ENCODE assay signal across 28 cellular contexts in genomic region chr20:6094565-6094964, GRCh38. TPM values are rescaled to one million over a fixed set of nuclear protein-coding genes. Genes with fewer than 3 reads are reported as not detected.
"Had no signal": no experiment of that assay in that cellular context is flagged by ENCODE, and none has a peak within 500 bp of the region (broad histone marks: within the 10 kb centered on the region; RNA-seq: fewer than 3 reads in every experiment).

No MANE protein-coding gene starts in this region.

- H3K4me1 ChIP-seq: body of pancreas, SJSA1 had no signal

- H3K9ac ChIP-seq: SK-N-SH had no signal

- ATAC-seq: activated CD4-positive, alpha-beta T cell treated with anti-CD3 and anti-CD28 coated beads for 36 hours; activated CD4-positive, CD25-positive, alpha-beta regulatory T cell treated with anti-CD3 and anti-CD28 coated beads, Interleukin-2, amount 50 U/mL, for 24 hours; activated CD8-positive, alpha-beta T cell treated with anti-CD3 and anti-CD28 coated beads, Interleukin-2, amount 10 ng/mL, durations not matched to agents 7 days and 5 days; body of pancreas; K562; PC-3 had no signal

- H3K9me2 ChIP-seq: SK-N-SH had no signal

- H3K4me3 ChIP-seq: body of pancreas, K562, Peyer's patch, SJSA1 had no signal

- H3K27ac ChIP-seq: body of pancreas, SJSA1 had no signal

- DNase-seq: activated CD4-positive, alpha-beta T cell treated with anti-CD3 and anti-CD28 coated beads for 36 hours; activated CD4-positive, alpha-beta T cell treated with anti-CD3 and anti-CD28 coated beads, Interleukin-2, amount 10 ng/mL, durations not matched to agents 7 days and 5 days; activated CD4-positive, alpha-beta T cell treated with anti-CD3 and anti-CD28 coated beads, Interleukin-2, amount 50 U/mL, for 48 hours; activated CD8-positive, alpha-beta T cell treated with anti-CD3 and anti-CD28 coated beads, Interleukin-2, amount 10 ng/mL, durations not matched to agents 7 days and 5 days; activated gamma-delta T cell; activated naive CD4-positive, alpha-beta T cell treated with Interleukin-2 at 50 U/mL for 16 hours; activated naive CD8-positive, alpha-beta T cell treated with anti-CD3 and anti-CD28 coated beads, Interleukin-2, amount 10 ng/mL, durations not matched to agents 7 days and 5 days; activated T-cell treated with anti-CD3 and anti-CD28 coated beads, Interleukin-2, amount 50 U/mL, for 24 hours; amygdala; body of pancreas; caudate nucleus; NCI-H1105; NCI-H1417 treated with DMSO at 0.1 percent for 48 hours; NCI-H1930; NCI-H2081 treated with DMSO at 0.1 percent for 48 hours; NCI-H345; NCI-H524 treated with DMSO at 0.1 percent for 48 hours; PC-3; Peyer's patch; RPMI8226; SHP77 treated with DMSO at 0.1 percent for 48 hours; SK-N-SH had no signal

- H3K4me2 ChIP-seq: SK-N-SH had no signal

- H3K9me3 ChIP-seq: body of pancreas, Peyer's patch, SJSA1, SK-N-SH had no signal

- H3K27me3 ChIP-seq: body of pancreas, Peyer's patch had no signal

- H3K36me3 ChIP-seq: Peyer's patch, SJSA1 had no signal

RNA-seq across cellular contexts. Expression of gene FERMT1, which starts 28.3 kb away (rescaled TPM):
- total RNA-seq: activated CD4-positive, alpha-beta T cell treated with anti-CD3 and anti-CD28 coated beads, Interleukin-2, amount 10 ng/mL, durations not matched to agents 7 days and 5 days; activated CD8-positive, alpha-beta T cell treated with anti-CD3 and anti-CD28 coated beads, Interleukin-2, amount 10 ng/mL, durations not matched to agents 7 days and 5 days; activated naive CD8-positive, alpha-beta T cell treated with anti-CD3 and anti-CD28 coated beads, Interleukin-2, amount 10 ng/mL, durations not matched to agents 7 days and 5 days had no signal
- polyA plus RNA-seq: K562 had no signal

RNA-seq across cellular contexts. Expression of gene LRRN4, which starts 40.7 kb away (rescaled TPM):
- total RNA-seq: activated CD4-positive, alpha-beta T cell treated with anti-CD3 and anti-CD28 coated beads, Interleukin-2, amount 10 ng/mL, durations not matched to agents 7 days and 5 days; activated CD8-positive, alpha-beta T cell treated with anti-CD3 and anti-CD28 coated beads, Interleukin-2, amount 10 ng/mL, durations not matched to agents 7 days and 5 days; activated naive CD8-positive, alpha-beta T cell treated with anti-CD3 and anti-CD28 coated beads, Interleukin-2, amount 10 ng/mL, durations not matched to agents 7 days and 5 days; activated T-helper 2 cell treated with anti-CD3 and anti-CD28 coated beads, Interferon-gamma antibody, Interleukin-2, Interleukin-4, amounts not matched to agents 10 μg/mL and 5 μg/mL and 100 μg/mL, durations not matched to agents 14 hours and 24 hours and 36 hours; bronchial epithelial cell; K562; NCI-H460; Peyer's patch; SJSA1 had no signal
- polyA plus RNA-seq: K562 had no signal
